9 cellular contexts compared by ENCODE assay signal in the genomic region with DNA sequence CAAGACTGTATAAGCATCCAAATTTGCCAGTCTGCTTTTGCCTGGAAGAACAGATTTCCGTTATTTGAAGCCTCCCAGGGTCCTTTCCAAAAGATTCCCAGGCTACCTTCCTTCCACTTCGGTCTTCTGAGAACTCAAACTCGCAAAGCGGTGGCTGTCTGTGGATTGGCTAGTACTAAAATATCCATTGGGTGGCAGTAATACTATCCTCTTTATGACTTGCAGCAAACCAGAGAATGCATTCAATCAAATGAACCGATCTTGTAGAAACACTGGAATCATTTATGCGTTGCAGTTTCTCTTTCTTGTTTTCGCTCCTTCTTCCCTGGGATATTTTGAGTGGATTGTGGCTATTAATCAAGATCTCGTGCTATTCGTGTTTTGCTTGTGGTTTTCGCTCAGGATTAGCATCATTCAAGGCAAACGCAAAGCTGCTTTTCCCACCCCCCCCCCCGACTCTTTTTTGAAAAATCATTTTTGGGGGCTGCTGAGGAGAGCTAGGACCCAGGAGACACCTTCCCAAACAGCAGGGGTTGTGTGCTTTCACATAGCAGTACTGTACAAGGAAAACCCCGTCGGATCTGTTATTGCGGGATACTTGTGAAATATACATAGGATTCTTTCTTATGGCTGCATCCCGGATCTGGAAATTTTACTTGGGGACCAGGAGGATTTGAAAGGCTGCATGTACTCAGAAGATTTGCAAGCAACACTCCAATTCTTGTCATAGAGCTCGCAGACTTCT. TPM values are rescaled to one million over a fixed set of nuclear protein-coding genes. Genes with fewer than 3 reads are reported as not detected.
DNase-seq lines count a peak whose midpoint lies in the region; ATAC-seq, FAIRE-seq and TF ChIP-seq lines count a peak whose summit lies in the region.
"Had no signal": no experiment of that assay in that cellular context is flagged by ENCODE, and none has a peak within 500 bp of the region (broad histone marks: within the 10 kb centered on the region; RNA-seq: fewer than 3 reads in every experiment).

A gene (plus strand): TSS at position 556 of the 745 bp plus-strand sequence.

- peak; percentile 41 for FAIRE-seq in pancreas (lab: Jason Lieb, UNC)
- FAIRE-seq: GM18507 had no signal

- no peak within 1 kb of the TSS for H3K4me3 Mint-ChIP-seq in activated CD4-positive, alpha-beta T cell treated with anti-CD3 and anti-CD28 coated beads for 36 hours

- POLR2A ChIA-PET in activated CD4-positive, alpha-beta T cell treated with anti-CD3 and anti-CD28 coated beads for 36 hours (lab: Charles Lee) = no interaction called here

- no peak within 1 kb of the TSS for H3K27ac Mint-ChIP-seq in activated CD4-positive, alpha-beta T cell treated with anti-CD3 and anti-CD28 coated beads for 36 hours

- H3K9me3 ChIP-seq in Peyer's patch (no peaks in the 10 kb centered on the region), pancreas (no peaks in the 10 kb centered on the region)

- no peaks in the 10 kb centered on the region for H3K9me3 Mint-ChIP-seq in activated CD4-positive, alpha-beta T cell treated with anti-CD3 and anti-CD28 coated beads for 36 hours (ENCODE audit: low read depth)

- no peaks in the 10 kb centered on the region for H3K36me3 Mint-ChIP-seq in activated CD4-positive, alpha-beta T cell treated with anti-CD3 and anti-CD28 coated beads for 36 hours (ENCODE audit: low read depth)

- H3K27me3 Mint-ChIP-seq in activated CD4-positive, alpha-beta T cell treated with anti-CD3 and anti-CD28 coated beads for 36 hours = peaks cover 2% of the 10 kb centered on the region

- TF ChIP-seq CTCF in Peyer's patch (IDR thresholded peaks at IDR 0.05) = peak in 2 of 6 experiments; percentile 9 to 22
- TF ChIP-seq CTCF in pancreas (IDR thresholded peaks at IDR 0.05) = no peak

- ATAC-seq in pancreas = peak in 3 of 4 donors; percentile 71 to 87 (median 72)
- no peak for ATAC-seq in GM18502 (IDR thresholded peaks at IDR 0.05; ENCODE audit: poor library complexity, unreplicated experiment)
- no peak for ATAC-seq in activated CD4-positive, alpha-beta T cell treated with anti-CD3 and anti-CD28 coated beads for 36 hours
- no peak for ATAC-seq in HG03439 (IDR thresholded peaks at IDR 0.05; ENCODE audit: unreplicated experiment)

- H3K4me1 ChIP-seq in Peyer's patch = no peaks in the 10 kb centered on the region
- H3K4me1 ChIP-seq in pancreas = no peaks in the 10 kb centered on the region

- intact Hi-C loops in pancreas (cut with DNase I) = no loop called here
- intact Hi-C loops in activated CD4-positive, alpha-beta T cell treated with anti-CD3 and anti-CD28 coated beads for 36 hours (cut with DNase I, micrococcal nuclease) = no loop called here

- DNase-seq in DMS53 (lab: John Stamatoyannopoulos, UW) (peak; percentile 64), Peyer's patch (no peak), globus pallidus (ENCODE audit: low spot score) (peak; percentile 86), pancreas (no peak), MV-4-11 (lab: John Stamatoyannopoulos, UW) (no peak)
- no peak for DNase-seq in activated CD4-positive, alpha-beta T cell treated with anti-CD3 and anti-CD28 coated beads for 36 hours

- CTCF ChIA-PET in activated CD4-positive, alpha-beta T cell treated with anti-CD3 and anti-CD28 coated beads for 36 hours (lab: Charles Lee) = no interaction called here

- no peak for TF ChIP-seq POLR2A in Peyer's patch (IDR thresholded peaks at IDR 0.05)

- 1 to 16% methylated on average over 17 of the region's 17 CpGs for WGBS in pancreas, 2 donors

- H3K4me3 ChIP-seq in Peyer's patch = peak within 1 kb of the TSS in 3 of 4 donors; percentile 2 to 34 (median 27)
- H3K4me3 ChIP-seq in pancreas = peak within 1 kb of the TSS in 1 of 4 donors; percentile 12

- H3K27ac ChIP-seq in Peyer's patch (peak within 1 kb of the TSS in 1 of 4 donors; percentile 26), pancreas (no peak within 1 kb of the TSS)

- H3K36me3 ChIP-seq in Peyer's patch = no peaks in the 10 kb centered on the region
- no peaks in the 10 kb centered on the region for H3K36me3 ChIP-seq in pancreas

- H3K27me3 ChIP-seq in Peyer's patch (no peaks in the 10 kb centered on the region), pancreas (peaks cover 0 to 15% (median 0%) of the 10 kb centered on the region in 4 donors)

- H3K4me1 Mint-ChIP-seq in activated CD4-positive, alpha-beta T cell treated with anti-CD3 and anti-CD28 coated beads for 36 hours = no peaks in the 10 kb centered on the region

RNA-seq across cellular contexts. Expression of the gene that starts here (rescaled TPM):
- total RNA-seq in Peyer's patch (not detected), pancreas (under 1 TPM in 3 of 6 donors, not detected in 3; 0.05 to 0.20 (median 0.09) TPM)
- not detected for polyA plus RNA-seq in pancreas
- not detected for total RNA-seq in activated CD4-positive, alpha-beta T cell treated with anti-CD3 and anti-CD28 coated beads for 36 hours

Comparison
In these comparisons a context has a peak if more than half of its experiments do, and no peak if none do; other contexts are left out.
1. Peak in ATAC-seq in pancreas; RNA of the gene not detected or under 1 TPM.
2. DNase-seq: peak in DMS53 (single experiment) and globus pallidus (single experiment); none in Peyer's patch (0 of 3), pancreas (0 of 6), activated CD4-positive, alpha-beta T cell treated with anti-CD3 and anti-CD28 coated beads for 36 hours (single experiment) and MV-4-11 (single experiment).